Comparison of ENCODE assay signal across 21 cellular contexts in genomic region chr7:102089175-102090098, GRCh38.
"Had no signal": no experiment of that assay in that cellular context is flagged by ENCODE, and none has a peak within 500 bp of the region (broad histone marks: within the 10 kb centered on the region; RNA-seq: fewer than 3 reads in every experiment).

No MANE protein-coding gene starts in this region.

- H3K27ac Mint-ChIP-seq: activated naive CD4-positive, alpha-beta T cell treated with anti-CD3 and anti-CD28 coated beads, Interleukin-2, amount 50 U/mL, for 24 hours; activated T-helper 17 cell treated with anti-CD3 and anti-CD28 coated beads, Interleukin-2, amount 50 U/mL, for 72 hours; natural killer cell treated with Interleukin-12 subunit alpha and Interleukin-12 subunit beta and Interleukin-15 and Interleukin-18, amount 100 ng/mL, for 72 hours; progenitor cell of endocrine pancreas; T-helper 2 cell treated with Interferon-gamma antibody and Interleukin-4, amounts not matched to agents 5 μg/mL and 100 μg/mL, for 36 hours had no signal

- H3K27me3 ChIP-seq: adrenal gland, esophagus squamous epithelium, right atrium auricular region, upper lobe of left lung had no signal

- H3K4me3 ChIP-seq: adrenal gland, esophagus squamous epithelium, right atrium auricular region, skin epidermis, upper lobe of left lung had no signal

- H3K27ac ChIP-seq: adrenal gland, esophagus squamous epithelium, right atrium auricular region, skin epidermis, upper lobe of left lung had no signal

- H3K27me3 Mint-ChIP-seq: activated naive CD4-positive, alpha-beta T cell treated with anti-CD3 and anti-CD28 coated beads, Interleukin-2, amount 50 U/mL, for 24 hours; activated T-helper 17 cell treated with anti-CD3 and anti-CD28 coated beads, Interleukin-2, amount 50 U/mL, for 72 hours; natural killer cell treated with Interleukin-12 subunit alpha and Interleukin-12 subunit beta and Interleukin-15 and Interleukin-18, amount 100 ng/mL, for 72 hours had no signal

- H3K36me3 ChIP-seq: adrenal gland, right atrium auricular region, upper lobe of left lung had no signal

- DNase-seq: activated CD4-positive, alpha-beta T cell treated with anti-CD3 and anti-CD28 coated beads, Interleukin-2, amount 50 U/mL, for 1 hour; activated T-cell treated with anti-CD3 and anti-CD28 coated beads for 4 hours; caudate nucleus; esophagus squamous epithelium; glutamatergic neuron; hypothalamus; kidney; mesendoderm; nucleus accumbens; stimulated activated CD4-positive, alpha-beta T cell treated with anti-CD3 and anti-CD28 coated beads, Interleukin-4, amount 100 ng/mL, for 4 hours; stimulated activated CD8-positive, alpha-beta memory T cell treated with anti-CD3 and anti-CD28 coated beads, Interleukin-4, amount 100 ng/mL, for 48 hours; stimulated activated naive CD4-positive, alpha-beta T cell treated with Interleukin-2 at 50 U/mL for 16 hours; upper lobe of left lung had no signal

- H3K4me3 Mint-ChIP-seq: activated naive CD4-positive, alpha-beta T cell treated with anti-CD3 and anti-CD28 coated beads, Interleukin-2, amount 50 U/mL, for 24 hours; activated T-helper 17 cell treated with anti-CD3 and anti-CD28 coated beads, Interleukin-2, amount 50 U/mL, for 72 hours; natural killer cell treated with Interleukin-12 subunit alpha and Interleukin-12 subunit beta and Interleukin-15 and Interleukin-18, amount 100 ng/mL, for 72 hours; T-helper 2 cell treated with Interferon-gamma antibody and Interleukin-4, amounts not matched to agents 5 μg/mL and 100 μg/mL, for 36 hours had no signal

- H3K4me1 ChIP-seq: adrenal gland had no signal

- H3K9me3 ChIP-seq: upper lobe of left lung had no signal

- ATAC-seq: activated T-helper 17 cell treated with anti-CD3 and anti-CD28 coated beads, Interleukin-2, amount 50 U/mL, for 72 hours; natural killer cell treated with Interleukin-12 subunit alpha and Interleukin-12 subunit beta and Interleukin-15 and Interleukin-18, amount 100 ng/mL, for 72 hours had no signal

- H3K9me3 Mint-ChIP-seq: activated naive CD4-positive, alpha-beta T cell treated with anti-CD3 and anti-CD28 coated beads, Interleukin-2, amount 50 U/mL, for 24 hours; natural killer cell treated with Interleukin-12 subunit alpha and Interleukin-12 subunit beta and Interleukin-15 and Interleukin-18, amount 100 ng/mL, for 72 hours had no signal
